In the genomic region with DNA sequence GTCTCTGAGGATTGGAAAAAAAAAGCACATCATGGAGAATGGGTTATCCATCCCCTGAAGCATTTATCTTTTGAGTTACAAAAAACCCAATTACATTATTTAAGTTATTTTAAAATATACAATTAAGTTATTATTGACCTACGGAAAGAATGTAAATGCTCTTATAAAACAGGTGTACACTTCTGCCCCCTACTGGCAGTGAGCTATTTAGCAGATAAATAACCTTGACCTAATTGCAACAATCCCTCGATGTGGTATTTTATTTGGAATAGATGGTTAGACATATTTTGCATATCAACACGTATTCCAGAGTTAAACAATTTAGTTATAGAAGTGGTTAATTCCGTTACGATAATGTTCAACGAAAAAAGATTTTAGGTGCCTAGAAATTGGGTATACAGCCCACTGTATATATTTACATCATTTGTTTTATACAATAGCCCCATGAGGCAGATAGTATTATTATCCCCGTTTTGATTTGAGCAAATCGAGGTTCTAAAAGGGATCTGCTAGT, we compare ENCODE assay signal across 8 cellular contexts. TPM values are rescaled to one million over a fixed set of nuclear protein-coding genes. Genes with fewer than 3 reads are reported as not detected.
DNase-seq lines count a peak whose midpoint lies in the region; ATAC-seq and TF ChIP-seq lines count a peak whose summit lies in the region.

No MANE protein-coding gene starts in this region.

- H3K27ac ChIP-seq in heart right ventricle (peak overlapping the region in 1 of 10 donors; percentile 56), foreskin keratinocyte (no peak overlapping the region), subcutaneous abdominal adipose tissue (ENCODE audit: low read depth, low read length) (peak overlapping the region; percentile 90)

- no peak for DNase-seq in heart right ventricle
- DNase-seq in Right ventricle myocardium superior, result no peak
- peak; percentile 3 to 58 for DNase-seq in SW 1271 (lab: John Stamatoyannopoulos, UW)
- peak in 1 of 2 donors; percentile 43 for DNase-seq in foreskin keratinocyte

- peak overlapping the region in 1 of 5 donors; percentile 68 for H3K9ac ChIP-seq in subcutaneous abdominal adipose tissue (ENCODE audit: low read length in 5 of 5)

- H3K9me3 ChIP-seq in heart right ventricle (no peaks in the 10 kb centered on the region), subcutaneous abdominal adipose tissue (ENCODE audit: control insufficient read depth in 5 of 5, low read length in 5 of 5) (no peaks in the 10 kb centered on the region)

- H3K4me1 ChIP-seq in heart right ventricle, result peaks cover 0 to 14% (median 0%) of the 10 kb centered on the region in 9 donors
- H3K4me1 ChIP-seq in foreskin keratinocyte, result peaks cover 13% of the 10 kb centered on the region
- peaks cover 0 to 23% (median 13%) of the 10 kb centered on the region in 5 donors for H3K4me1 ChIP-seq in subcutaneous abdominal adipose tissue (ENCODE audit: control insufficient read depth in 5 of 5, insufficient read depth in 5 of 5, low read length in 5 of 5)

- intact Hi-C loops in heart right ventricle (cut with DNase I), result loop anchor here in 3 of 10 donors (10.0 kb wide), 2 partner anchors 197 to 207 kb away; partner anchors contain the start of gene SCYGR5 (in 1 of the 3)
- intact Hi-C loops in Right ventricle myocardium superior (cut with DNase I), result no loop called here

- no peak overlapping the region for H3K4me3 ChIP-seq in heart right ventricle
- no peak overlapping the region for H3K4me3 ChIP-seq in subcutaneous abdominal adipose tissue (ENCODE audit: low read depth in 1 of 5, low read length in 5 of 5)

- ATAC-seq in heart right ventricle, result no peak
- no peak for ATAC-seq in Right ventricle myocardium superior (ENCODE audit: poor library complexity)
- no peak for ATAC-seq in foreskin keratinocyte
- no peak for ATAC-seq in GM18517 (IDR thresholded peaks at IDR 0.05; ENCODE audit: unreplicated experiment)
- no peak for ATAC-seq in GM18519 (IDR thresholded peaks at IDR 0.05; ENCODE audit: low FRiP score, unreplicated experiment)

- no peak for TF ChIP-seq EP300 in Ishikawa (IDR thresholded peaks at IDR 0.05; ENCODE audit: borderline replicate concordance)

- WGBS in heart right ventricle, 2 donors, result 39 to 40% methylated on average over 8 of the region's 8 CpGs

- H3K27me3 ChIP-seq in heart right ventricle, result no peaks in the 10 kb centered on the region
- H3K27me3 ChIP-seq in foreskin keratinocyte, result no peaks in the 10 kb centered on the region
- no peaks in the 10 kb centered on the region for H3K27me3 ChIP-seq in subcutaneous abdominal adipose tissue (ENCODE audit: control insufficient read depth in 5 of 5, insufficient read depth in 4 of 5, low read length in 5 of 5)

- H3K36me3 ChIP-seq in heart right ventricle, result no peaks in the 10 kb centered on the region
- H3K36me3 ChIP-seq in subcutaneous abdominal adipose tissue (ENCODE audit: control insufficient read depth in 5 of 5, insufficient read depth in 5 of 5, low read length in 5 of 5), result no peaks in the 10 kb centered on the region

- peak in 8 of 9 donors; percentile 38 to 70 (median 50) for TF ChIP-seq CTCF in heart right ventricle (IDR thresholded peaks at IDR 0.05)
- peak; percentile 84 for TF ChIP-seq CTCF in foreskin keratinocyte (conservative IDR thresholded peaks at IDR 0.05)

- TF ChIP-seq RAD21 in Ishikawa (IDR thresholded peaks at IDR 0.05; ENCODE audit: low read depth), result peak; percentile 75

TF ChIP-seq in Ishikawa, 13 proteins besides CTCF, POLR2A, EP300 and RAD21:
- TF ChIP-seq, protein P1, sequence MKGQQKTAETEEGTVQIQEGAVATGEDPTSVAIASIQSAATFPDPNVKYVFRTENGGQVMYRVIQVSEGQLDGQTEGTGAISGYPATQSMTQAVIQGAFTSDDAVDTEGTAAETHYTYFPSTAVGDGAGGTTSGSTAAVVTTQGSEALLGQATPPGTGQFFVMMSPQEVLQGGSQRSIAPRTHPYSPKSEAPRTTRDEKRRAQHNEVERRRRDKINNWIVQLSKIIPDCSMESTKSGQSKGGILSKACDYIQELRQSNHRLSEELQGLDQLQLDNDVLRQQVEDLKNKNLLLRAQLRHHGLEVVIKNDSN (IDR thresholded peaks at IDR 0.05), result no peak
- TF ChIP-seq MAX (IDR thresholded peaks at IDR 0.05) (no peak), REST (IDR thresholded peaks at IDR 0.05; ENCODE audit: low read depth) (no peak), TCF12 (IDR thresholded peaks at IDR 0.05; ENCODE audit: low read depth) (no peak), FOXM1 (IDR thresholded peaks at IDR 0.05; ENCODE audit: borderline replicate concordance, low read depth) (no peak), CREB1 (IDR thresholded peaks at IDR 0.05; ENCODE audit: low read depth) (no peak), TEAD4 (IDR thresholded peaks at IDR 0.05) (no peak), NFIC (IDR thresholded peaks at IDR 0.05) (no peak), EGR1 (IDR thresholded peaks at IDR 0.05) (no peak), YY1 (IDR thresholded peaks at IDR 0.05; ENCODE audit: low read depth) (no peak), ZBTB7A (IDR thresholded peaks at IDR 0.05; ENCODE audit: low read depth) (no peak), CEBPB (IDR thresholded peaks at IDR 0.05) (no peak), TAF1 (IDR thresholded peaks at IDR 0.05; ENCODE audit: low read depth) (no peak)

RNA-seq across cellular contexts. Expression of gene DAW1, which starts 9.1 kb away (rescaled TPM):
- total RNA-seq in heart right ventricle, result under 1 TPM in 3 of 10 donors, not detected in 7; 0.14 to 0.50 (median 0.18) TPM
- under 1 TPM; 0.22 to 0.43 TPM for polyA plus RNA-seq in heart right ventricle
- total RNA-seq in Right ventricle myocardium superior, result 0.13 TPM
- 0.39 and 0.44 TPM in 2 replicates for total RNA-seq in foreskin keratinocyte
- 0.24 and 0.31 TPM in 2 replicates for polyA plus RNA-seq in foreskin keratinocyte

RNA-seq across cellular contexts. Expression of gene CCL20, which starts 48.6 kb away (rescaled TPM):
- total RNA-seq in heart right ventricle (not detected), Right ventricle myocardium superior (not detected), foreskin keratinocyte (0.58 and 0.81 TPM in 2 replicates)
- polyA plus RNA-seq in heart right ventricle (under 1 TPM in 1 of 2 donors, not detected in 1; 0.20 TPM), foreskin keratinocyte (0.60 and 0.70 TPM in 2 replicates)

Comparison
In these comparisons a context has a peak if more than half of its experiments do, and no peak if none do; other contexts are left out.
1. DNase-seq: peak in SW 1271 (2 of 2); none in heart right ventricle (0 of 2) and Right ventricle myocardium superior (single experiment).